Comparison of ENCODE assay signal across 8 cellular contexts in genomic region chr1:63674238-63674864, GRCh38.
A peak's percentile ranks its signal among the peaks of the same experiment; 100 is the strongest.
DNase-seq lines count a peak whose midpoint lies in the region; ATAC-seq and TF ChIP-seq lines count a peak whose summit lies in the region.

No MANE protein-coding gene starts in this region.

- no peaks in the 10 kb centered on the region for H3K27me3 Mint-ChIP-seq in type B pancreatic cell
- H3K27me3 Mint-ChIP-seq in activated T-cell treated with anti-CD3 and anti-CD28 coated beads, Interleukin-2, amount 50 U/mL, for 4 hours (ENCODE audit: low read depth) = peaks cover 2% of the 10 kb centered on the region

- no peaks in the 10 kb centered on the region for H3K36me3 Mint-ChIP-seq in type B pancreatic cell
- H3K36me3 Mint-ChIP-seq in activated T-cell treated with anti-CD3 and anti-CD28 coated beads, Interleukin-2, amount 50 U/mL, for 4 hours (ENCODE audit: insufficient read depth) = peaks cover 3% of the 10 kb centered on the region

- no peaks in the 10 kb centered on the region for H4K20me1 ChIP-seq in OCI-LY1 (ENCODE audit: insufficient read depth, low read length)

- H3K27me3 ChIP-seq in OCI-LY1 (ENCODE audit: insufficient read depth, low read length) (no peaks in the 10 kb centered on the region), dorsolateral prefrontal cortex (no peaks in the 10 kb centered on the region), lung (ENCODE audit: control insufficient read depth, insufficient read depth) (no peaks in the 10 kb centered on the region)

- H3K4me3 ChIP-seq in OCI-LY1 (ENCODE audit: low read depth, low read length, poor library complexity, severe bottlenecking) = no peak overlapping the region
- no peak overlapping the region for H3K4me3 ChIP-seq in dorsolateral prefrontal cortex
- H3K4me3 ChIP-seq in lung = no peak overlapping the region

- peak; percentile 91 for ATAC-seq in Right ventricle myocardium inferior
- ATAC-seq in HG03060 (IDR thresholded peaks at IDR 0.05; ENCODE audit: low read depth, unreplicated experiment) = peak; percentile 79
- ATAC-seq in lung (ENCODE audit: insufficient read depth, low FRiP score) = peak; percentile 65
- no peak for ATAC-seq in activated T-cell treated with anti-CD3 and anti-CD28 coated beads, Interleukin-2, amount 50 U/mL, for 4 hours

- WGBS in lung, 2 donors = 53 to 66% methylated on average over 9 of the region's 9 CpGs

- no peaks in the 10 kb centered on the region for H3K36me3 ChIP-seq in OCI-LY1 (ENCODE audit: insufficient read depth, low read length)
- no peaks in the 10 kb centered on the region for H3K36me3 ChIP-seq in lung (ENCODE audit: control insufficient read depth in 2 of 2, insufficient read depth in 2 of 2, low read length in 2 of 2)

- no peaks in the 10 kb centered on the region for H3K79me2 ChIP-seq in OCI-LY1 (ENCODE audit: insufficient read depth, low read length)

- H3K9ac ChIP-seq in OCI-LY1 (ENCODE audit: low read length) = no peak overlapping the region

- intact Hi-C loops in Right ventricle myocardium inferior (cut with DNase I) = loop anchor here (2.0 to 5.0 kb wide), 2 partner anchors 57 to 568 kb away; no protein-coding TSS in a partner anchor
- intact Hi-C loops in cardiac septum (cut with DNase I) = loop anchor here (2.0 to 10.0 kb wide), 2 partner anchors 490 to 568 kb away; no protein-coding TSS in a partner anchor
- intact Hi-C loops in dorsolateral prefrontal cortex (cut with DNase I) = loop anchor here in 1 of 2 donors (10.0 kb wide), 1 partner anchor 460 kb away; no protein-coding TSS in a partner anchor

- H3K9me3 ChIP-seq in OCI-LY1 (ENCODE audit: low read length) (0 out of 2 replicates have a peak, but pooled peaks cover 1% of the 10 kb centered on the region), lung (ENCODE audit: control insufficient read depth in 2 of 2, insufficient read depth in 1 of 2, low read length in 1 of 2) (no peaks in the 10 kb centered on the region)

- H3K4me1 ChIP-seq in OCI-LY1 (ENCODE audit: insufficient read depth, low read length, severe bottlenecking) (no peaks in the 10 kb centered on the region), lung (ENCODE audit: control insufficient read depth in 2 of 2, insufficient read depth in 2 of 2, low read length in 2 of 2) (no peaks in the 10 kb centered on the region)

- TF ChIP-seq CTCF in OCI-LY1 (IDR thresholded peaks at IDR 0.05; ENCODE audit: low read length) = peak; percentile 37; the same call in 1 of the 2 replicates
- TF ChIP-seq CTCF in dorsolateral prefrontal cortex (IDR thresholded peaks at IDR 0.05 in 54 of 56, conservative IDR thresholded peaks at IDR 0.05 in 2 of 56; ENCODE audit: low read depth in 1 of 56, partially characterized antibody in 56 of 56) = peak in 55 of 56 donors; percentile 23 to 81 (median 63)
- TF ChIP-seq CTCF in lung (IDR thresholded peaks at IDR 0.05; ENCODE audit: control extremely low read depth, extremely low read depth) = peak; percentile 33
- peak; percentile 78 for TF ChIP-seq CTCF in type B pancreatic cell (conservative IDR thresholded peaks at IDR 0.05)

- peaks cover 26% of the 10 kb centered on the region for H3K4me1 Mint-ChIP-seq in type B pancreatic cell (ENCODE audit: unreplicated experiment)
- no peaks in the 10 kb centered on the region for H3K4me1 Mint-ChIP-seq in activated T-cell treated with anti-CD3 and anti-CD28 coated beads, Interleukin-2, amount 50 U/mL, for 4 hours (ENCODE audit: low read depth)

- H3F3A ChIP-seq in OCI-LY1 (ENCODE audit: insufficient read depth, low read length) = no peaks in the 10 kb centered on the region

- H3K27ac Mint-ChIP-seq in type B pancreatic cell = peak overlapping the region; percentile 5

- no peaks in the 10 kb centered on the region for H3K9me2 ChIP-seq in OCI-LY1 (ENCODE audit: low read depth, low read length)

- H3K4me2 ChIP-seq in OCI-LY1 (ENCODE audit: low read length) = no peak overlapping the region

- H3K27ac ChIP-seq in OCI-LY1 (ENCODE audit: low read depth, low read length, poor library complexity, severe bottlenecking) (no peak overlapping the region), dorsolateral prefrontal cortex (peak overlapping the region in 7 of 59 donors; percentile 8 to 57 (median 27)), lung (ENCODE audit: low read depth in 1 of 2, low read length in 1 of 2) (no peak overlapping the region)

- H3K9me3 Mint-ChIP-seq in type B pancreatic cell = no peaks in the 10 kb centered on the region
- no peaks in the 10 kb centered on the region for H3K9me3 Mint-ChIP-seq in activated T-cell treated with anti-CD3 and anti-CD28 coated beads, Interleukin-2, amount 50 U/mL, for 4 hours

- no peak overlapping the region for H3K4me3 Mint-ChIP-seq in type B pancreatic cell
- H3K4me3 Mint-ChIP-seq in activated T-cell treated with anti-CD3 and anti-CD28 coated beads, Interleukin-2, amount 50 U/mL, for 4 hours = no peak overlapping the region

- no peak overlapping the region for H2AFZ ChIP-seq in OCI-LY1 (ENCODE audit: low read length)

- peak; percentile 79 for DNase-seq in Right ventricle myocardium inferior (ENCODE audit: missing footprints)
- no peak for DNase-seq in cardiac septum (ENCODE audit: low spot score)
- DNase-seq in dorsolateral prefrontal cortex = peak in 9 of 10 donors; percentile 36 to 64 (median 57)
- peak; percentile 57 for DNase-seq in lung (ENCODE audit: low spot score)
- peak; percentile 76 for DNase-seq in type B pancreatic cell (ENCODE audit: extremely low spot score, unreplicated experiment)
- no peak for DNase-seq in activated T-cell treated with anti-CD3 and anti-CD28 coated beads, Interleukin-2, amount 50 U/mL, for 4 hours

Comparison
In these comparisons a context has a peak if more than half of its experiments do, and no peak if none do; other contexts are left out.
1. DNase-seq: peak in Right ventricle myocardium inferior (single experiment), dorsolateral prefrontal cortex (9 of 10), lung (single experiment) and type B pancreatic cell (single experiment); none in cardiac septum (single experiment) and activated T-cell treated with anti-CD3 and anti-CD28 coated beads, Interleukin-2, amount 50 U/mL, for 4 hours (single experiment).
2. ATAC-seq: peak in Right ventricle myocardium inferior (single experiment), HG03060 (single experiment) and lung (single experiment); none in activated T-cell treated with anti-CD3 and anti-CD28 coated beads, Interleukin-2, amount 50 U/mL, for 4 hours (0 of 2).
3. Peak in every context shown above with its lines, with median percentiles within 50 percentile points of each other: CTCF ChIP-seq.